ENCODE assay signal across 25 cellular contexts in genomic region chr5:57492632-57493031, GRCh38. TPM values are rescaled to one million over a fixed set of nuclear protein-coding genes. Genes with fewer than 3 reads are reported as not detected.
"Had no signal": no experiment of that assay in that cellular context is flagged by ENCODE, and none has a peak within 500 bp of the region (broad histone marks: within the 10 kb centered on the region; RNA-seq: fewer than 3 reads in every experiment).

No MANE protein-coding gene starts in this region.

- H3K27me3 ChIP-seq: cardiac muscle cell, gastrocnemius medialis, heart right ventricle, right atrium auricular region, vagina had no signal

- H3K9me3 ChIP-seq: gastrocnemius medialis, heart right ventricle, right atrium auricular region, vagina had no signal

- H3K27ac ChIP-seq: cardiac muscle cell, gastrocnemius medialis, heart right ventricle, right atrium auricular region, vagina had no signal

- H3K4me1 ChIP-seq: gastrocnemius medialis had no signal

- DNase-seq: activated CD4-positive, alpha-beta T cell treated with anti-CD3 and anti-CD28 coated beads, Interleukin-2, amount 50 U/mL, for 1 hour; activated CD8-positive, alpha-beta memory T cell treated with anti-CD3 and anti-CD28 coated beads, Interleukin-2, amount 50 U/mL, for 4 hours; activated effector memory CD4-positive, alpha-beta T cell treated with Interleukin-2 at 50 U/mL for 16 hours; activated naive CD4-positive, alpha-beta T cell treated with anti-CD3 and anti-CD28 coated beads, Interleukin-2, amount 10 ng/mL, durations not matched to agents 7 days and 5 days; activated naive CD8-positive, alpha-beta T cell treated with anti-CD3 and anti-CD28 coated beads, Interleukin-2, amount 50 U/mL, for 24 hours; activated T-cell treated with anti-CD3 and anti-CD28 coated beads, Interleukin-2, amount 50 U/mL, for 48 hours; aorta; gastrocnemius medialis; heart right ventricle; immature natural killer cell; stimulated activated CD4-positive, alpha-beta T cell treated with anti-CD3 and anti-CD28 coated beads, Interleukin-2, amount 100 ng/mL, for 24 hours; stimulated activated naive CD4-positive, alpha-beta T cell treated with Interleukin-2 at 50 U/mL for 16 hours; substantia nigra; T-helper 17 cell; trophoblast cell had no signal

- ATAC-seq: activated CD4-positive, CD25-positive, alpha-beta regulatory T cell treated with anti-CD3 and anti-CD28 coated beads, Interleukin-2, amount 50 U/mL, for 24 hours; activated naive CD8-positive, alpha-beta T cell treated with anti-CD3 and anti-CD28 coated beads, Interleukin-2, amount 50 U/mL, for 24 hours; gastrocnemius medialis; T-helper 17 cell had no signal

- H3K36me3 ChIP-seq: cardiac muscle cell, gastrocnemius medialis, heart right ventricle, right atrium auricular region, vagina had no signal

- H3K4me3 ChIP-seq: cardiac muscle cell, gastrocnemius medialis, heart right ventricle, right atrium auricular region, vagina had no signal

RNA-seq across cellular contexts. Expression of gene ACTBL2, which starts 10.0 kb away (rescaled TPM):
- total RNA-seq: aorta, cardiac muscle cell, dermis microvascular lymphatic vessel endothelial cell, gastrocnemius medialis, heart right ventricle, liver, mononuclear cell, progenitor cell of endocrine pancreas, T-helper 17 cell, vagina had no signal
- polyA plus RNA-seq: aorta, cardiac muscle cell, esophagus, heart right ventricle, immature natural killer cell, liver, neural cell had no signal
